9 cellular contexts compared by ENCODE assay signal in genomic region chr15:67839358-67839928, GRCh38. TPM values are rescaled to one million over a fixed set of nuclear protein-coding genes. Genes with fewer than 3 reads are reported as not detected.
DNase-seq lines count a peak whose midpoint lies in the region; ATAC-seq and TF ChIP-seq lines count a peak whose summit lies in the region.
"Had no signal": no experiment of that assay in that cellular context is flagged by ENCODE, and none has a peak within 500 bp of the region (broad histone marks: within the 10 kb centered on the region; RNA-seq: fewer than 3 reads in every experiment).

No MANE protein-coding gene starts in this region.

- peak overlapping the region; percentile 96 to 98 (median 97) for H3K27ac ChIP-seq in body of pancreas

- 5 to 6% methylated on average over 12 of the region's 12 CpGs for WGBS in body of pancreas, 2 donors

- H3K4me3 ChIP-seq in body of pancreas: no peak overlapping the region

- TF ChIP-seq POLR2A in body of pancreas (IDR thresholded peaks at IDR 0.05): no peak

- peak; percentile 12 for ATAC-seq in HG03565 (IDR thresholded peaks at IDR 0.05; ENCODE audit: unreplicated experiment)
- peak; percentile 13 for ATAC-seq in body of pancreas

- peak; percentile 18 to 51 for DNase-seq in stimulated activated CD4-positive, alpha-beta T cell treated with anti-CD3 and anti-CD28 coated beads, Interleukin-2, amount 100 ng/mL, for 24 hours
- DNase-seq in stimulated activated CD4-positive, alpha-beta T cell treated with anti-CD3 and anti-CD28 coated beads, Interleukin-1b, Interleukin-23, amount 100 ng/mL, for 48 hours: no peak
- peak; percentile 78 for DNase-seq in OCI-M1 (lab: John Stamatoyannopoulos, UW)
- no peak for DNase-seq in body of pancreas
- peak; percentile 43 for DNase-seq in iris pigment epithelial cell (ENCODE audit: low read depth)
- DNase-seq in stimulated activated CD8-positive, alpha-beta memory T cell treated with anti-CD3 and anti-CD28 coated beads, Interleukin-4, amount 100 ng/mL, for 48 hours: peak; percentile 40
- no peak for DNase-seq in OCI-M2 (lab: John Stamatoyannopoulos, UW; ENCODE audit: unreplicated experiment)

- no peaks in the 10 kb centered on the region for H3K36me3 ChIP-seq in body of pancreas (replicated peaks in 1 of 2; ENCODE audit: insufficient read depth in 1 of 2, low read depth in 2 of 2)

- intact Hi-C loops in body of pancreas (cut with DNase I): loop anchor here (10.0 kb wide), 1 partner anchor 885 kb away; no protein-coding TSS in a partner anchor

- peaks cover 39% of the 10 kb centered on the region for H3K4me1 ChIP-seq in body of pancreas

- peaks cover 0 to 17% of the 10 kb centered on the region in 2 donors for H3K27me3 ChIP-seq in body of pancreas

- no peaks in the 10 kb centered on the region for H3K9me3 ChIP-seq in body of pancreas

- no peak for TF ChIP-seq CTCF in body of pancreas (IDR thresholded peaks at IDR 0.05)

RNA-seq across cellular contexts. Expression of gene RNU6-1, which starts 0.4 kb away (rescaled TPM):
- not detected for total RNA-seq in body of pancreas
- total RNA-seq: pulmonary artery endothelial cell had no signal

RNA-seq across cellular contexts. Expression of gene SKOR1, which starts 14.1 kb away (rescaled TPM):
- total RNA-seq in body of pancreas: under 1 TPM; under 0.01 to 0.78 TPM

Comparison
In these comparisons a context has a peak if more than half of its experiments do, and no peak if none do; other contexts are left out.
1. DNase-seq: peak in stimulated activated CD4-positive, alpha-beta T cell treated with anti-CD3 and anti-CD28 coated beads, Interleukin-2, amount 100 ng/mL, for 24 hours (2 of 2), OCI-M1 (single experiment), iris pigment epithelial cell (single experiment) and stimulated activated CD8-positive, alpha-beta memory T cell treated with anti-CD3 and anti-CD28 coated beads, Interleukin-4, amount 100 ng/mL, for 48 hours (single experiment); none in stimulated activated CD4-positive, alpha-beta T cell treated with anti-CD3 and anti-CD28 coated beads, Interleukin-1b, Interleukin-23, amount 100 ng/mL, for 48 hours (single experiment), body of pancreas (0 of 4) and OCI-M2 (single experiment).